Comparison of ENCODE assay signal across 16 cellular contexts in the genomic region with DNA sequence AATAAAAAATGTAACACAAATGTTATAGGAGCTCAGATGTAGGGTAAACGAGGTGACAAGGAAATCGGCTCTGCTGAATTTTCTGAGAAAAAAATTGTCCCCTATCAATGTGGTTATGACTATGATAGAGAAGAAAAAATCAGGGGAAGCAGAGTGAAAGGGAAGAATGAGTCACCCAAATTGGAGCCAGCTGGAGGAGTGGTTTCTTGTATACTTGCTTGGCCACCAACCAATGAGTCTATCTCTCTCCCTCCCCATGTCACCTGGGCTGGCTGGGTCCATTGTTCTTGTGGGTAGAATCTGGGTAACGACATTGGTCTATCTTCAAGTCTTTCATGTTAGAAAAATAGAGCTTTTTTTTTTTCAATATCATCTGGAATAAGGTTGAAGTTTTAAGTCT.
DNase-seq lines count a peak whose midpoint lies in the region; ATAC-seq and TF ChIP-seq lines count a peak whose summit lies in the region.
"Had no signal": no experiment of that assay in that cellular context is flagged by ENCODE, and none has a peak within 500 bp of the region (broad histone marks: within the 10 kb centered on the region; RNA-seq: fewer than 3 reads in every experiment).

No MANE protein-coding gene starts in this region.

- no peak for ATAC-seq in GM19395 (IDR thresholded peaks at IDR 0.05; ENCODE audit: unreplicated experiment)
- ATAC-seq: lower lobe of right lung, sciatic nerve had no signal

- no peaks in the 10 kb centered on the region for H3K27me3 Mint-ChIP-seq in activated T-helper 2 cell treated with anti-CD3 and anti-CD28 coated beads, Interferon-gamma antibody, Interleukin-2, Interleukin-4, amounts not matched to agents 10 μg/mL and 5 μg/mL and 100 μg/mL, durations not matched to agents 14 hours and 24 hours and 36 hours (ENCODE audit: low read depth)
- H3K27me3 Mint-ChIP-seq: activated B cell treated with CpG ODN at 0.5 μM for 24 hours; activated naive CD4-positive, alpha-beta T cell treated with anti-CD3 and anti-CD28 coated beads, Interleukin-2, amount 10 ng/mL, durations not matched to agents 7 days and 5 days; CD8-positive, alpha-beta memory T cell had no signal

- no peak overlapping the region for H3K23ac ChIP-seq in mesenchymal stem cell (ENCODE audit: low read length in 2 of 2)

- no peak overlapping the region for H3K27ac Mint-ChIP-seq in activated T-helper 2 cell treated with anti-CD3 and anti-CD28 coated beads, Interferon-gamma antibody, Interleukin-2, Interleukin-4, amounts not matched to agents 10 μg/mL and 5 μg/mL and 100 μg/mL, durations not matched to agents 14 hours and 24 hours and 36 hours
- H3K27ac Mint-ChIP-seq: activated B cell treated with CpG ODN at 0.5 μM for 24 hours; activated naive CD4-positive, alpha-beta T cell treated with anti-CD3 and anti-CD28 coated beads, Interleukin-2, amount 10 ng/mL, durations not matched to agents 7 days and 5 days; CD8-positive, alpha-beta memory T cell; neural progenitor cell had no signal

- no peak overlapping the region for H3K18ac ChIP-seq in mesenchymal stem cell (ENCODE audit: low read depth in 1 of 2, low read length in 2 of 2)

- H3K4me1 ChIP-seq in mesenchymal stem cell (ENCODE audit: control insufficient read depth, insufficient read depth, low read depth, low read length), result no peaks in the 10 kb centered on the region
- no peaks in the 10 kb centered on the region for H3K4me1 ChIP-seq in ovary (ENCODE audit: insufficient read depth)
- H3K4me1 ChIP-seq: lower lobe of right lung, neural progenitor cell had no signal

- H2AFZ ChIP-seq in mesenchymal stem cell (ENCODE audit: low read depth, low read length), result no peak overlapping the region
- H2AFZ ChIP-seq: neural progenitor cell had no signal

- H3K27ac ChIP-seq in mesenchymal stem cell (ENCODE audit: low read length, poor library complexity, severe bottlenecking), result no peak overlapping the region
- no peak overlapping the region for H3K27ac ChIP-seq in ovary
- H3K27ac ChIP-seq: lower lobe of right lung, neural progenitor cell had no signal

- H3K4me3 ChIP-seq in choroid plexus epithelial cell (ENCODE audit: low read depth, low read length) (no peak overlapping the region), mesenchymal stem cell (ENCODE audit: insufficient read depth in 1 of 2, low read depth in 1 of 2, low read length in 2 of 2) (no peak overlapping the region), ovary (no peak overlapping the region)
- H3K4me3 ChIP-seq: lower lobe of right lung, neural progenitor cell had no signal

- H3K4me2 ChIP-seq in mesenchymal stem cell (ENCODE audit: low read length, poor library complexity, severe bottlenecking), result no peak overlapping the region
- H3K4me2 ChIP-seq: neural progenitor cell had no signal

- no peaks in the 10 kb centered on the region for H3K79me1 ChIP-seq in mesenchymal stem cell (replicated peaks; ENCODE audit: low read length, poor library complexity, severe bottlenecking)

- H3K36me3 ChIP-seq in mesenchymal stem cell (ENCODE audit: control insufficient read depth in 1 of 2, insufficient read depth in 2 of 2, low read depth in 1 of 2, low read length in 2 of 2) (no peaks in the 10 kb centered on the region), ovary (no peaks in the 10 kb centered on the region)
- H3K36me3 ChIP-seq: lower lobe of right lung, neural progenitor cell had no signal

- H2AK5ac ChIP-seq in mesenchymal stem cell (ENCODE audit: low read length, severe bottlenecking), result no peak overlapping the region

- no peak overlapping the region for H4K91ac ChIP-seq in mesenchymal stem cell (ENCODE audit: low read length)

- H3K14ac ChIP-seq in mesenchymal stem cell (ENCODE audit: low read length in 2 of 2), result no peak overlapping the region

- no peaks in the 10 kb centered on the region for H3K4me1 Mint-ChIP-seq in activated T-helper 2 cell treated with anti-CD3 and anti-CD28 coated beads, Interferon-gamma antibody, Interleukin-2, Interleukin-4, amounts not matched to agents 10 μg/mL and 5 μg/mL and 100 μg/mL, durations not matched to agents 14 hours and 24 hours and 36 hours (ENCODE audit: low read depth)
- H3K4me1 Mint-ChIP-seq: activated B cell treated with CpG ODN at 0.5 μM for 24 hours; activated naive CD4-positive, alpha-beta T cell treated with anti-CD3 and anti-CD28 coated beads, Interleukin-2, amount 10 ng/mL, durations not matched to agents 7 days and 5 days; CD8-positive, alpha-beta memory T cell; neural progenitor cell had no signal

- no peak overlapping the region for H2BK12ac ChIP-seq in mesenchymal stem cell (ENCODE audit: low read length in 2 of 2)

- H3K4ac ChIP-seq in mesenchymal stem cell (ENCODE audit: low read depth in 1 of 2, low read length in 2 of 2), result no peak overlapping the region

- no peak overlapping the region for H2BK120ac ChIP-seq in mesenchymal stem cell (ENCODE audit: low read depth, low read length)

- H2BK5ac ChIP-seq in mesenchymal stem cell (ENCODE audit: low read depth, low read length, poor library complexity, severe bottlenecking), result no peak overlapping the region

- TF ChIP-seq POLR2A in ovary (IDR thresholded peaks at IDR 0.05), result no peak

- H3K9me3 Mint-ChIP-seq in activated T-helper 2 cell treated with anti-CD3 and anti-CD28 coated beads, Interferon-gamma antibody, Interleukin-2, Interleukin-4, amounts not matched to agents 10 μg/mL and 5 μg/mL and 100 μg/mL, durations not matched to agents 14 hours and 24 hours and 36 hours, result peaks cover 12% of the 10 kb centered on the region
- H3K9me3 Mint-ChIP-seq: neural progenitor cell had no signal

- intact Hi-C loops in ovary (cut with DNase I), result no loop called here
- intact Hi-C loops in activated T-helper 2 cell treated with anti-CD3 and anti-CD28 coated beads, Interferon-gamma antibody, Interleukin-2, Interleukin-4, amounts not matched to agents 10 μg/mL and 5 μg/mL and 100 μg/mL, durations not matched to agents 14 hours and 24 hours and 36 hours (cut with micrococcal nuclease), result no loop called here

- no peaks in the 10 kb centered on the region for H3K36me3 Mint-ChIP-seq in activated T-helper 2 cell treated with anti-CD3 and anti-CD28 coated beads, Interferon-gamma antibody, Interleukin-2, Interleukin-4, amounts not matched to agents 10 μg/mL and 5 μg/mL and 100 μg/mL, durations not matched to agents 14 hours and 24 hours and 36 hours (ENCODE audit: low read depth)
- H3K36me3 Mint-ChIP-seq: activated naive CD4-positive, alpha-beta T cell treated with anti-CD3 and anti-CD28 coated beads, Interleukin-2, amount 10 ng/mL, durations not matched to agents 7 days and 5 days; CD8-positive, alpha-beta memory T cell; neural progenitor cell had no signal

- H3K9me3 ChIP-seq in mesenchymal stem cell (ENCODE audit: control insufficient read depth, low read length), result no peaks in the 10 kb centered on the region
- no peaks in the 10 kb centered on the region for H3K9me3 ChIP-seq in ovary
- H3K9me3 ChIP-seq: lower lobe of right lung had no signal

- no peak overlapping the region for H4K8ac ChIP-seq in mesenchymal stem cell (ENCODE audit: low read length)

- H2BK15ac ChIP-seq in mesenchymal stem cell (ENCODE audit: low read depth, poor library complexity, severe bottlenecking), result no peak overlapping the region

- TF ChIP-seq CTCF in choroid plexus epithelial cell (conservative IDR thresholded peaks at IDR 0.05; ENCODE audit: low read depth, low read length), result no peak
- TF ChIP-seq CTCF in ovary (IDR thresholded peaks at IDR 0.05), result no peak

- no peak for TF ChIP-seq EP300 in ovary (IDR thresholded peaks at IDR 0.05)

- H3K27me3 ChIP-seq in mesenchymal stem cell (ENCODE audit: control insufficient read depth in 1 of 2, insufficient read depth in 1 of 2, low read length in 2 of 2) (no peaks in the 10 kb centered on the region), ovary (no peaks in the 10 kb centered on the region)
- H3K27me3 ChIP-seq: neural progenitor cell had no signal

- DNase-seq in EH (ENCODE audit: low read depth) (peak; percentile 38), NCI-H226 (peak; percentile 47), choroid plexus epithelial cell (ENCODE audit: low read depth) (peak; percentile 56), mesenchymal stem cell (peak; percentile 25), nucleus accumbens (lab: John Stamatoyannopoulos, UW) (no peak), ovary (no peak)
- no peak for DNase-seq in activated T-helper 2 cell treated with anti-CD3 and anti-CD28 coated beads, Interferon-gamma antibody, Interleukin-2, Interleukin-4, amounts not matched to agents 10 μg/mL and 5 μg/mL and 100 μg/mL, durations not matched to agents 14 hours and 24 hours and 36 hours (ENCODE audit: low spot score)
- DNase-seq: activated B cell treated with CpG ODN at 0.5 μM for 24 hours; activated naive CD4-positive, alpha-beta T cell treated with anti-CD3 and anti-CD28 coated beads, Interleukin-2, amount 10 ng/mL, durations not matched to agents 7 days and 5 days; CD8-positive, alpha-beta memory T cell; cerebellar nuclear complex; lower lobe of right lung; stimulated activated naive CD4-positive, alpha-beta T cell treated with Interleukin-2 at 50 U/mL for 16 hours had no signal

- no peak overlapping the region for H3K9ac ChIP-seq in mesenchymal stem cell (ENCODE audit: low read length)
- H3K9ac ChIP-seq: neural progenitor cell had no signal

- no peak overlapping the region for H3K4me3 Mint-ChIP-seq in activated T-helper 2 cell treated with anti-CD3 and anti-CD28 coated beads, Interferon-gamma antibody, Interleukin-2, Interleukin-4, amounts not matched to agents 10 μg/mL and 5 μg/mL and 100 μg/mL, durations not matched to agents 14 hours and 24 hours and 36 hours (ENCODE audit: low read depth)
- H3K4me3 Mint-ChIP-seq: activated B cell treated with CpG ODN at 0.5 μM for 24 hours; activated naive CD4-positive, alpha-beta T cell treated with anti-CD3 and anti-CD28 coated beads, Interleukin-2, amount 10 ng/mL, durations not matched to agents 7 days and 5 days; CD8-positive, alpha-beta memory T cell; neural progenitor cell had no signal

- WGBS in mesenchymal stem cell, result 92% methylated on average over 2 of the region's 3 CpGs
- 90 to 92% (median 91%) methylated on average over 3 of the region's 3 CpGs for WGBS in ovary, 3 donors

Comparison
In these comparisons a context has a peak if more than half of its experiments do, and no peak if none do; other contexts are left out.
1. DNase-seq: peak in EH (single experiment), NCI-H226 (single experiment), choroid plexus epithelial cell (single experiment) and mesenchymal stem cell (single experiment); none in nucleus accumbens (0 of 56), ovary (0 of 5) and activated T-helper 2 cell treated with anti-CD3 and anti-CD28 coated beads, Interferon-gamma antibody, Interleukin-2, Interleukin-4, amounts not matched to agents 10 μg/mL and 5 μg/mL and 100 μg/mL, durations not matched to agents 14 hours and 24 hours and 36 hours (single experiment).